29 cellular contexts compared by ENCODE assay signal in the genomic region with DNA sequence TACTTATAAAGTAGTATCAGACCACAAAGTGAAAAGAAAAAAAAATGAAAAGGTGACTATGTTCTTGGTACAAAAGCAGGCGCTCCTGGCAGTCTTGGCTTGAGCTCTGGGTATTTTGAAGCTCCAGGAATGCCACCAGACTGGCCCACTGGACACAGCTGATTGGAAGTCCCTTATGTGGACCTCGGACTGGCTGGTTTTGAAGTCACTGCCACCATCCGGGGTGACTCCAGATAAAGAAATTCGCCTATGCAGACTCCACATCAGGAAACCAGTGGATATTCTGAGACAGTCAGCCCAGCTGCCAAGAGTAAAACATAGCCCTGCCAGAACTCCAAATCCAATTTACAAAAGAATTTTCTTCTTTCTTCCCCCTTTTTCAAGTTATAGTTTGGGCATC. TPM values are rescaled to one million over a fixed set of nuclear protein-coding genes. Genes with fewer than 3 reads are reported as not detected.
"Had no signal": no experiment of that assay in that cellular context is flagged by ENCODE, and none has a peak within 500 bp of the region (broad histone marks: within the 10 kb centered on the region; RNA-seq: fewer than 3 reads in every experiment).

No MANE protein-coding gene starts in this region.

- H3K27me3 ChIP-seq: esophagus muscularis mucosa, gastroesophageal sphincter, neural progenitor cell, sigmoid colon, spleen, suprapubic skin, tibial nerve, vagina had no signal

- H3K36me3 ChIP-seq: esophagus muscularis mucosa, gastroesophageal sphincter, neural progenitor cell, prostate gland, sigmoid colon, spleen, suprapubic skin, tibial nerve, vagina had no signal

- H3K4me1 ChIP-seq: foreskin keratinocyte, gastroesophageal sphincter, prostate gland, sigmoid colon, spleen, suprapubic skin, tibial nerve, vagina had no signal

- H3K4me3 ChIP-seq: coronary artery, esophagus muscularis mucosa, gastroesophageal sphincter, mucosa of descending colon, neural progenitor cell, prostate gland, sigmoid colon, skin epidermis, spleen, suprapubic skin, tibial nerve, vagina had no signal

- H3K27ac Mint-ChIP-seq: immature natural killer cell; naive thymus-derived CD4-positive, alpha-beta T cell; nephron; stimulated activated naive B cell treated with anti-CD40 and anti-IgM and Interleukin-4, amounts not matched to agents 10 μg/mL and 1 μg/mL and 100 μg/mL, for 72 hours; stimulated activated naive CD8-positive, alpha-beta T cell treated with anti-CD3 and anti-CD28 coated beads, Interleukin-15, Interleukin-2, amounts not matched to agents 100 ng/mL and 50 ng/mL, for 24 hours had no signal

- ATAC-seq: foreskin keratinocyte; gastroesophageal sphincter; mucosa of descending colon; naive thymus-derived CD4-positive, alpha-beta T cell; stimulated activated naive B cell treated with anti-CD40 and anti-IgM and Interleukin-4, amounts not matched to agents 10 μg/mL and 1 μg/mL and 100 μg/mL, for 72 hours had no signal

- H3K9ac ChIP-seq: neural progenitor cell had no signal

- H3K27ac ChIP-seq: coronary artery, esophagus muscularis mucosa, foreskin keratinocyte, gastroesophageal sphincter, neural progenitor cell, prostate gland, sigmoid colon, spleen, suprapubic skin, tibial nerve, vagina had no signal

- DNase-seq: dermis blood vessel endothelial cell; effector memory CD4-positive, alpha-beta T cell; foreskin keratinocyte; hypothalamus; immature natural killer cell; islet precursor cell; kidney glomerular epithelial cell; mesenchymal stem cell; mucosa of descending colon; naive thymus-derived CD4-positive, alpha-beta T cell; right cardiac atrium; sigmoid colon; spleen; stimulated activated CD4-positive, alpha-beta T cell treated with anti-CD3 and anti-CD28 coated beads, Interleukin-15, amount 100 ng/mL, for 24 hours; stimulated activated CD4-positive, alpha-beta T cell treated with anti-CD3 and anti-CD28 coated beads, Interleukin-2, amount 100 ng/mL, for 48 hours; stimulated activated naive B cell treated with anti-CD40 and anti-IgM and Interleukin-4, amounts not matched to agents 10 μg/mL and 1 μg/mL and 100 μg/mL, for 72 hours had no signal

- H3K4me3 Mint-ChIP-seq: immature natural killer cell; mesothelial cell of epicardium; naive thymus-derived CD4-positive, alpha-beta T cell; nephron; neural progenitor cell; stimulated activated naive B cell treated with anti-CD40 and anti-IgM and Interleukin-4, amounts not matched to agents 10 μg/mL and 1 μg/mL and 100 μg/mL, for 72 hours; stimulated activated naive CD8-positive, alpha-beta T cell treated with anti-CD3 and anti-CD28 coated beads, Interleukin-15, Interleukin-2, amounts not matched to agents 100 ng/mL and 50 ng/mL, for 24 hours had no signal

- H3K27me3 Mint-ChIP-seq: stimulated activated naive B cell treated with anti-CD40 and anti-IgM and Interleukin-4, amounts not matched to agents 10 μg/mL and 1 μg/mL and 100 μg/mL, for 72 hours had no signal

- H3K9me3 ChIP-seq: esophagus muscularis mucosa, gastroesophageal sphincter, prostate gland, sigmoid colon, spleen, suprapubic skin, tibial nerve, vagina had no signal

- H3K36me3 Mint-ChIP-seq: immature natural killer cell; mesothelial cell of epicardium; naive thymus-derived CD4-positive, alpha-beta T cell; neural progenitor cell; stimulated activated naive B cell treated with anti-CD40 and anti-IgM and Interleukin-4, amounts not matched to agents 10 μg/mL and 1 μg/mL and 100 μg/mL, for 72 hours had no signal

- H2AFZ ChIP-seq: neural progenitor cell had no signal

- H3K9me3 Mint-ChIP-seq: immature natural killer cell; mesothelial cell of epicardium; naive thymus-derived CD4-positive, alpha-beta T cell; nephron; neural progenitor cell; stimulated activated naive B cell treated with anti-CD40 and anti-IgM and Interleukin-4, amounts not matched to agents 10 μg/mL and 1 μg/mL and 100 μg/mL, for 72 hours; stimulated activated naive CD8-positive, alpha-beta T cell treated with anti-CD3 and anti-CD28 coated beads, Interleukin-15, Interleukin-2, amounts not matched to agents 100 ng/mL and 50 ng/mL, for 24 hours had no signal

- H3K4me1 Mint-ChIP-seq: naive thymus-derived CD4-positive, alpha-beta T cell; nephron; stimulated activated naive B cell treated with anti-CD40 and anti-IgM and Interleukin-4, amounts not matched to agents 10 μg/mL and 1 μg/mL and 100 μg/mL, for 72 hours had no signal

- H3K4me2 ChIP-seq: neural progenitor cell had no signal

RNA-seq across cellular contexts. Expression of gene ACKR3, which starts 28.0 kb away (rescaled TPM):
- total RNA-seq: epithelial cell of proximal tubule had no signal
